8 cellular contexts compared by ENCODE assay signal in the genomic region with DNA sequence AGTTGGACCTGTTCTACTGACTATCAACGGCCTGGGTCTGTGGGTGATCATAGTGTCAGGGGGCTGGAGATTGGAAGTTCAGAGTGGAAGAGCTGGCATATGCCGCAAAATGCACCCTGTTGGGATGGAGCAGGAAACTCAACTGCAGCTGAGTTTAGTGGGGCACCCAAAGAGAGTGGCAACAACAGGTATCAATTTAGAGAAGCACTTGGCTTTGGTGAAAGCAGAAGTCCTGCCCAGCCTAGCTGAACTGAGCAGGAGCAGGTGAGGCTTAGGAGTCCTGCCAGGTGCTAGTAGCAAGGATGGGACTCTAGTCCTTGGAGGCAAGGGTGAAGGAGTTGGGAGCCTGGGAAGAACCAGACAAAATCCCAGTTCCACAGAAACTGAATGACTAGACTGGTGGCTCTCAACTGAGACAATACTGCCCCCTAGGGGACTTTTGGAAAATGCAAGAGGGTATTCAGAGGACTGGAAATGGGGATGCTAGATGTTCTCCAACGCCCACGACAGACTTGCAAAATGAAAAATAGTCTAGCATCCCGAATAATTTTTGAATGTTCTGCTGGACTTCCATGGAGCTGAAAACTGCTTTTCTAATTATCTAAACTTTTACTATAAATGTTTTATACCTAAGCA. TPM values are rescaled to one million over a fixed set of nuclear protein-coding genes. Genes with fewer than 3 reads are reported as not detected.
DNase-seq lines count a peak whose midpoint lies in the region; ATAC-seq, FAIRE-seq and TF ChIP-seq lines count a peak whose summit lies in the region.

No MANE protein-coding gene starts in this region.

- POLR2A ChIA-PET in IMR-90 (lab: Charles Lee; ENCODE audit: unreplicated experiment) = no interaction called here

- no peak overlapping the region for H4K8ac ChIP-seq in IMR-90 (ENCODE audit: low read depth in 2 of 2, low read length in 2 of 2)

- H4K91ac ChIP-seq in IMR-90 (ENCODE audit: insufficient read depth, low read depth, low read length) = peak overlapping the region; percentile 69; the same call in 1 of the 2 replicates

- H2AFZ ChIP-seq in IMR-90 (replicated peaks; ENCODE audit: low read length, poor library complexity) = peak overlapping the region; percentile 35

- BruUV-seq in IMR-90 (replicated peaks; lab: Mats Ljungman, UMichigan) = no TSS peak

- no peak overlapping the region for H3K9ac ChIP-seq in IMR-90 (ENCODE audit: low read depth, low read length)

- no peak overlapping the region for H2BK5ac ChIP-seq in IMR-90 (ENCODE audit: low read depth, low read length, poor library complexity, severe bottlenecking)

- in situ Hi-C loops in IMR-90 (cut with MboI; ENCODE audit: low sequenced_read_pairs) = loop anchor here (25.0 kb wide), 2 partner anchors 496 to 696 kb away; no protein-coding TSS in a partner anchor

- H3K27ac ChIP-seq in cardiac muscle cell (no peak overlapping the region), IMR-90 (ENCODE audit: insufficient read depth, low read length) (no peak overlapping the region), psoas muscle (no peak overlapping the region)

- TF ChIP-seq CTCF in cardiac muscle cell (IDR thresholded peaks at IDR 0.05; ENCODE audit: low read depth, low read length) = peak; percentile 54
- peak; percentile 83 for TF ChIP-seq CTCF in IMR-90 (conservative IDR thresholded peaks at IDR 0.05; ENCODE audit: low read depth, low read length)
- TF ChIP-seq CTCF in psoas muscle (IDR thresholded peaks at IDR 0.05) = peak; percentile 74

- H3K4me1 ChIP-seq in cardiac muscle cell (ENCODE audit: low read depth) = peaks cover 27% of the 10 kb centered on the region
- peaks cover 10% of the 10 kb centered on the region for H3K4me1 ChIP-seq in IMR-90 (ENCODE audit: control insufficient read depth, insufficient read depth, low read length)
- no peaks in the 10 kb centered on the region for H3K4me1 ChIP-seq in psoas muscle

- H3K4me2 ChIP-seq in IMR-90 (ENCODE audit: low read depth, low read length) = no peak overlapping the region

- H3K18ac ChIP-seq in IMR-90 (ENCODE audit: low read depth, low read length) = no peak overlapping the region

- peak; percentile 64 for FAIRE-seq in RCC 7860 (lab: Jason Lieb, UNC)

- peak; percentile 84 for TF ChIP-seq RAD21 in IMR-90 (IDR thresholded peaks at IDR 0.05; ENCODE audit: low read length)

- H4K5ac ChIP-seq in IMR-90 (ENCODE audit: low read depth, low read length) = no peak overlapping the region

- DNase-seq in cardiac muscle cell (ENCODE audit: low read depth in 1 of 2, low spot score in 1 of 2) (peak; percentile 77 to 84), Right ventricle myocardium inferior (ENCODE audit: missing footprints) (no peak), IMR-90 (peak; percentile 71), RCC 7860 (ENCODE audit: low spot score) (peak; percentile 39), globus pallidus (ENCODE audit: low spot score) (peak; percentile 47), psoas muscle (no peak)
- DNase-seq in activated naive CD4-positive, alpha-beta T cell treated with Interleukin-2 at 50 U/mL for 16 hours = peak; percentile 18

- ATAC-seq in Right ventricle myocardium inferior (no peak), IMR-90 (ENCODE audit: low read depth) (peak; percentile 76), psoas muscle (peak; percentile 61 to 80 (median 68)), GM21360 (IDR thresholded peaks at IDR 0.05; ENCODE audit: unreplicated experiment) (no peak)

- H2BK15ac ChIP-seq in IMR-90 (ENCODE audit: low read depth, low read length) = no peak overlapping the region

- WGBS in IMR-90 (ENCODE audit: extremely low coverage in 2 of 2, insufficient read length in 1 of 2), 2 experiments = 70% methylated on average over 1 of the region's 5 CpGs; no CpG with 5 or more reads in 1 of the 2 experiments
- WGBS in psoas muscle, 3 donors = 35 to 42% (median 42%) methylated on average over 5 of the region's 5 CpGs

- peak overlapping the region; percentile 57; the same call in 1 of the 2 replicates for H2BK20ac ChIP-seq in IMR-90 (ENCODE audit: low read depth, low read length)

- no peak overlapping the region for H2AK9ac ChIP-seq in IMR-90 (replicated peaks; ENCODE audit: low read depth, low read length, poor library complexity)

- H3K79me1 ChIP-seq in IMR-90 (ENCODE audit: low read depth in 1 of 2, low read length in 2 of 2) = no peaks in the 10 kb centered on the region

- H3K9me3 ChIP-seq in cardiac muscle cell (ENCODE audit: low read depth) (no peaks in the 10 kb centered on the region), IMR-90 (ENCODE audit: control insufficient read depth, insufficient read depth, low read length) (no peaks in the 10 kb centered on the region), psoas muscle (no peaks in the 10 kb centered on the region)

- H3K23ac ChIP-seq in IMR-90 (ENCODE audit: low read depth, low read length) = no peak overlapping the region

- H3K36me3 ChIP-seq in cardiac muscle cell (no peaks in the 10 kb centered on the region), IMR-90 (ENCODE audit: control insufficient read depth, insufficient read depth, low read length) (no peaks in the 10 kb centered on the region), psoas muscle (ENCODE audit: insufficient read depth in 1 of 2, low read depth in 1 of 2) (no peaks in the 10 kb centered on the region)

- intact Hi-C loops in Right ventricle myocardium inferior (cut with DNase I) (no loop called here), IMR-90 (cut with micrococcal nuclease) (loop anchor here (1.0 to 2.0 kb wide), 4 partner anchors 67 to 252 kb away; no protein-coding TSS in a partner anchor), psoas muscle (cut with DNase I) (loop anchor here (2.0 to 5.0 kb wide), 2 partner anchors 247 to 251 kb away; no protein-coding TSS in a partner anchor)

- no peak overlapping the region for H3K14ac ChIP-seq in IMR-90 (replicated peaks; ENCODE audit: low read depth, low read length)

- H4K20me1 ChIP-seq in IMR-90 (ENCODE audit: insufficient read depth, low read length) = no peaks in the 10 kb centered on the region

- no peak overlapping the region for H3K56ac ChIP-seq in IMR-90 (ENCODE audit: extremely low read depth, insufficient read depth, low read length)

- peak overlapping the region; percentile 38 for H2AK5ac ChIP-seq in IMR-90 (ENCODE audit: low read depth, low read length)

- peaks cover 11% of the 10 kb centered on the region for H3K9me1 ChIP-seq in IMR-90 (ENCODE audit: insufficient read depth, low read length)

- H3K4ac ChIP-seq in IMR-90 (ENCODE audit: low read depth, low read length) = peak overlapping the region; percentile 74; the same call in 1 of the 2 replicates

- peak overlapping the region; percentile 69 for H2BK120ac ChIP-seq in IMR-90 (ENCODE audit: low read depth, low read length)

- no peaks in the 10 kb centered on the region for H3K27me3 ChIP-seq in cardiac muscle cell
- H3K27me3 ChIP-seq in IMR-90 (ENCODE audit: control insufficient read depth, insufficient read depth, low read length) = peaks cover 4% of the 10 kb centered on the region; the same call in 1 of the 2 replicates
- H3K27me3 ChIP-seq in psoas muscle (ENCODE audit: insufficient read depth in 3 of 3, low read length in 2 of 3) = peaks cover 0 to 8% (median 0%) of the 10 kb centered on the region in 3 donors

- TF ChIP-seq POLR2A in IMR-90 (IDR thresholded peaks at IDR 0.05; ENCODE audit: low read depth, low read length) = no peak

- dilution Hi-C loops in IMR-90 (cut with HindIII; ENCODE audit: low sequenced_read_pairs, unreplicated experiment) = no loop called here

- H3K4me3 ChIP-seq in cardiac muscle cell (no peak overlapping the region), IMR-90 (ENCODE audit: insufficient read depth, low read depth, low read length) (no peak overlapping the region), psoas muscle (no peak overlapping the region)

- CTCF ChIA-PET in IMR-90 (lab: Yijun Ruan, JAX) = interaction anchor here (0.6 to 1.7 kb wide), 6 partner anchors 11 to 251 kb away, joined by 3 to 5 read pairs (median 4); no protein-coding TSS in a partner anchor

TF ChIP-seq in IMR-90, 13 proteins besides CTCF, POLR2A, EP300 and RAD21:
- TF ChIP-seq SMC3 (IDR thresholded peaks at IDR 0.05; ENCODE audit: low read depth, low read length) (peak; percentile 80), CEBPB (IDR thresholded peaks at IDR 0.05; ENCODE audit: low read depth, low read length) (no peak)

RNA-seq across cellular contexts. Expression of a gene that starts 49.4 kb away (rescaled TPM):
- total RNA-seq in cardiac muscle cell (0.74 and 1.4 TPM in 2 replicates), Right ventricle myocardium inferior (0.38 TPM), IMR-90 (2012; rRNA removed) (0.56 and 0.90 TPM in 2 replicates), psoas muscle (under 1 TPM; 0.07 to 0.64 (median 0.16) TPM)
- polyA plus RNA-seq in cardiac muscle cell (0.39 and 0.88 TPM in 2 replicates), IMR-90 (2012; rRNA removed) (0.26 and 0.30 TPM in 2 replicates), psoas muscle (under 1 TPM in 2 of 3 donors, not detected in 1; 0.03 to 0.06 TPM)
- 0.13 and 0.15 TPM in 2 replicates for polyA plus RNA-seq in IMR-90 (2012; cell fraction: cytosol; rRNA removed)
- 0.29 and 0.42 TPM in 2 replicates for polyA plus RNA-seq in IMR-90 (2012; cell fraction: nucleus; rRNA removed; ENCODE audit: low replicate concordance)

Comparison
In these comparisons a context has a peak if more than half of its experiments do, and no peak if none do; other contexts are left out.
1. DNase-seq: peak in cardiac muscle cell (2 of 2), IMR-90 (single experiment), RCC 7860 (single experiment), activated naive CD4-positive, alpha-beta T cell treated with Interleukin-2 at 50 U/mL for 16 hours (single experiment) and globus pallidus (single experiment); none in Right ventricle myocardium inferior (single experiment) and psoas muscle (0 of 2).
2. ATAC-seq: peak in IMR-90 (single experiment) and psoas muscle (4 of 4); none in Right ventricle myocardium inferior (single experiment) and GM21360 (single experiment).
3. Peak in every context shown above with its lines, with median percentiles within 50 percentile points of each other: CTCF ChIP-seq.